ENCODE assay signal across 1 cellular context in genomic region chr9:116499986-116500871, GRCh38.
TF ChIP-seq lines count a peak whose summit lies in the region.

No MANE protein-coding gene starts in this region.

TF ChIP-seq in IMR-90, 13 proteins besides CTCF, POLR2A, EP300 and RAD21 (continued from another document):
- TF ChIP-seq FOS (IDR thresholded peaks at IDR 0.05; ENCODE audit: low read depth, low read length) (0 out of 2 replicates have a peak, but pooled peaks have one; percentile 23), ELK1 (IDR thresholded peaks at IDR 0.05; ENCODE audit: borderline replicate concordance, low read depth, low read length) (no peak)
